30 cellular contexts compared by ENCODE assay signal in the genomic region with DNA sequence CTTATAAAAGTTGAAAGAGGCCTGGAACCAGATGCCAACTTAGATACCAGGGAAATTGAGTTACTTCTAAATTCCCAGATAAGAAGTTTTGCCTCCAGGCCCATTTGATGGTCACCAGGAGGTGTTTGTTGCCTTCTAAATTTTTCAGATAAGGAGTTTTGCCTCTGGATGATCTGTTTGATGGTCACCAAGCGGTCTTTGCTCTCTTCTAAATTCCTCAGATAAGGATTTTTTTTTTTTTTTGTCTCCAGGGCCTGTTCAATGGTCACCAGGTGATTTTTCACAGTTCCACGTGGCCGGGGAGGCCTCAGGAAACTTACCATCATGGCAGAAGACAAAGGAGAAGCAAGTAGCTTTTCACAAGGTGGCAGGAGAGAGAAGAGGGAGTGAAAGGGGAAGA.
"Had no signal": no experiment of that assay in that cellular context is flagged by ENCODE, and none has a peak within 500 bp of the region (broad histone marks: within the 10 kb centered on the region; RNA-seq: fewer than 3 reads in every experiment).

No MANE protein-coding gene starts in this region.

- H3K27ac ChIP-seq: ascending aorta, coronary artery, epithelial cell of prostate, esophagus squamous epithelium, gastroesophageal sphincter, heart right ventricle, WERI-Rb-1 had no signal

- H3K4me1 ChIP-seq: ascending aorta, esophagus squamous epithelium, gastroesophageal sphincter, heart right ventricle had no signal

- H3K9me3 ChIP-seq: ascending aorta, esophagus squamous epithelium, gastroesophageal sphincter had no signal

- H3K27me3 ChIP-seq: ascending aorta, esophagus squamous epithelium, gastroesophageal sphincter had no signal

- H3K4me3 Mint-ChIP-seq: activated B cell treated with CpG ODN at 0.5 μM for 24 hours; activated CD4-positive, alpha-beta memory T cell treated with anti-CD3 and anti-CD28 coated beads, Interleukin-2, amount 10 ng/mL, durations not matched to agents 7 days and 5 days; activated naive CD4-positive, alpha-beta T cell treated with anti-CD3 and anti-CD28 coated beads, Interleukin-2, amount 10 ng/mL, durations not matched to agents 7 days and 5 days; activated naive CD8-positive, alpha-beta T cell treated with anti-CD3 and anti-CD28 coated beads, Interleukin-2, amount 10 ng/mL, durations not matched to agents 7 days and 5 days; activated T-cell treated with anti-CD3 and anti-CD28 coated beads, Interleukin-2, amount 50 U/mL, for 24 hours; activated T-cell treated with anti-CD3 and anti-CD28 coated beads, Interleukin-2, amount 50 U/mL, for 72 hours; brain; central memory CD8-positive, alpha-beta T cell; effector memory CD8-positive, alpha-beta T cell; T-helper 17 cell; T-helper 2 cell treated with Interferon-gamma antibody and Interleukin-4, amounts not matched to agents 5 μg/mL and 100 μg/mL, for 36 hours had no signal

- DNase-seq: activated B cell treated with CpG ODN at 0.5 μM for 24 hours; activated CD4-positive, alpha-beta memory T cell treated with anti-CD3 and anti-CD28 coated beads, Interleukin-2, amount 10 ng/mL, durations not matched to agents 7 days and 5 days; activated CD4-positive, alpha-beta T cell treated with anti-CD3 and anti-CD28 coated beads for 48 hours; activated CD8-positive, alpha-beta memory T cell treated with anti-CD3 and anti-CD28 coated beads, Interleukin-2, amount 50 U/mL, for 48 hours; activated gamma-delta T cell; activated naive CD4-positive, alpha-beta T cell; activated naive CD4-positive, alpha-beta T cell treated with anti-CD3 and anti-CD28 coated beads, Interleukin-2, amount 10 ng/mL, durations not matched to agents 7 days and 5 days; activated naive CD8-positive, alpha-beta T cell treated with anti-CD3 and anti-CD28 coated beads, Interleukin-2, amount 10 ng/mL, durations not matched to agents 7 days and 5 days; activated T-cell treated with anti-CD3 and anti-CD28 coated beads for 4 hours; activated T-cell treated with anti-CD3 and anti-CD28 coated beads, Interleukin-2, amount 50 U/mL, for 24 hours; activated T-cell treated with anti-CD3 and anti-CD28 coated beads, Interleukin-2, amount 50 U/mL, for 72 hours; dermis blood vessel endothelial cell; effector CD4-positive, alpha-beta T cell; effector memory CD8-positive, alpha-beta T cell; esophagus squamous epithelium; foreskin melanocyte; heart right ventricle; T-helper 1 cell; T-helper 17 cell; T1000; WERI-Rb-1 had no signal

- H3K27me3 Mint-ChIP-seq: activated B cell treated with CpG ODN at 0.5 μM for 24 hours; activated naive CD4-positive, alpha-beta T cell treated with anti-CD3 and anti-CD28 coated beads, Interleukin-2, amount 10 ng/mL, durations not matched to agents 7 days and 5 days; activated naive CD8-positive, alpha-beta T cell treated with anti-CD3 and anti-CD28 coated beads, Interleukin-2, amount 10 ng/mL, durations not matched to agents 7 days and 5 days; activated T-cell treated with anti-CD3 and anti-CD28 coated beads, Interleukin-2, amount 50 U/mL, for 24 hours; brain; central memory CD8-positive, alpha-beta T cell; effector memory CD8-positive, alpha-beta T cell; T-helper 17 cell had no signal

- H3K9me3 Mint-ChIP-seq: activated CD4-positive, alpha-beta memory T cell treated with anti-CD3 and anti-CD28 coated beads, Interleukin-2, amount 10 ng/mL, durations not matched to agents 7 days and 5 days; activated naive CD4-positive, alpha-beta T cell treated with anti-CD3 and anti-CD28 coated beads, Interleukin-2, amount 50 U/mL, for 72 hours; activated naive CD8-positive, alpha-beta T cell treated with anti-CD3 and anti-CD28 coated beads, Interleukin-2, amount 10 ng/mL, durations not matched to agents 7 days and 5 days; central memory CD8-positive, alpha-beta T cell; effector memory CD8-positive, alpha-beta T cell had no signal

- H3K36me3 Mint-ChIP-seq: activated naive CD4-positive, alpha-beta T cell treated with anti-CD3 and anti-CD28 coated beads, Interleukin-2, amount 10 ng/mL, durations not matched to agents 7 days and 5 days; activated naive CD4-positive, alpha-beta T cell treated with anti-CD3 and anti-CD28 coated beads, Interleukin-2, amount 50 U/mL, for 72 hours; activated naive CD8-positive, alpha-beta T cell treated with anti-CD3 and anti-CD28 coated beads, Interleukin-2, amount 10 ng/mL, durations not matched to agents 7 days and 5 days had no signal

- ATAC-seq: activated CD4-positive, CD25-positive, alpha-beta regulatory T cell treated with anti-CD3 and anti-CD28 coated beads, Interleukin-2, amount 50 U/mL, for 24 hours; activated naive CD4-positive, alpha-beta T cell treated with anti-CD3 and anti-CD28 coated beads, Interleukin-2, amount 50 U/mL, for 72 hours; activated T-cell treated with anti-CD3 and anti-CD28 coated beads, Interleukin-2, amount 50 U/mL, for 72 hours; effector memory CD8-positive, alpha-beta T cell; gastroesophageal sphincter; heart right ventricle; T-helper 17 cell had no signal

- H3K4me1 Mint-ChIP-seq: activated B cell treated with CpG ODN at 0.5 μM for 24 hours; activated naive CD4-positive, alpha-beta T cell treated with anti-CD3 and anti-CD28 coated beads, Interleukin-2, amount 10 ng/mL, durations not matched to agents 7 days and 5 days; activated naive CD8-positive, alpha-beta T cell treated with anti-CD3 and anti-CD28 coated beads, Interleukin-2, amount 10 ng/mL, durations not matched to agents 7 days and 5 days; T-helper 17 cell had no signal

- H3K36me3 ChIP-seq: ascending aorta, esophagus squamous epithelium, gastroesophageal sphincter, heart right ventricle, WERI-Rb-1 had no signal

- H3K27ac Mint-ChIP-seq: activated B cell treated with CpG ODN at 0.5 μM for 24 hours; activated CD4-positive, alpha-beta memory T cell treated with anti-CD3 and anti-CD28 coated beads, Interleukin-2, amount 10 ng/mL, durations not matched to agents 7 days and 5 days; activated naive CD4-positive, alpha-beta T cell treated with anti-CD3 and anti-CD28 coated beads, Interleukin-2, amount 10 ng/mL, durations not matched to agents 7 days and 5 days; activated naive CD4-positive, alpha-beta T cell treated with anti-CD3 and anti-CD28 coated beads, Interleukin-2, amount 50 U/mL, for 72 hours; activated naive CD8-positive, alpha-beta T cell treated with anti-CD3 and anti-CD28 coated beads, Interleukin-2, amount 10 ng/mL, durations not matched to agents 7 days and 5 days; activated T-cell treated with anti-CD3 and anti-CD28 coated beads, Interleukin-2, amount 50 U/mL, for 24 hours; activated T-cell treated with anti-CD3 and anti-CD28 coated beads, Interleukin-2, amount 50 U/mL, for 72 hours; brain; effector memory CD8-positive, alpha-beta T cell; T-helper 17 cell; T-helper 2 cell treated with Interferon-gamma antibody and Interleukin-4, amounts not matched to agents 5 μg/mL and 100 μg/mL, for 36 hours had no signal

- H3K4me3 ChIP-seq: ascending aorta, coronary artery, esophagus squamous epithelium, gastroesophageal sphincter, heart right ventricle had no signal
